Comparison of ENCODE assay signal across 1 cellular context in the genomic region with DNA sequence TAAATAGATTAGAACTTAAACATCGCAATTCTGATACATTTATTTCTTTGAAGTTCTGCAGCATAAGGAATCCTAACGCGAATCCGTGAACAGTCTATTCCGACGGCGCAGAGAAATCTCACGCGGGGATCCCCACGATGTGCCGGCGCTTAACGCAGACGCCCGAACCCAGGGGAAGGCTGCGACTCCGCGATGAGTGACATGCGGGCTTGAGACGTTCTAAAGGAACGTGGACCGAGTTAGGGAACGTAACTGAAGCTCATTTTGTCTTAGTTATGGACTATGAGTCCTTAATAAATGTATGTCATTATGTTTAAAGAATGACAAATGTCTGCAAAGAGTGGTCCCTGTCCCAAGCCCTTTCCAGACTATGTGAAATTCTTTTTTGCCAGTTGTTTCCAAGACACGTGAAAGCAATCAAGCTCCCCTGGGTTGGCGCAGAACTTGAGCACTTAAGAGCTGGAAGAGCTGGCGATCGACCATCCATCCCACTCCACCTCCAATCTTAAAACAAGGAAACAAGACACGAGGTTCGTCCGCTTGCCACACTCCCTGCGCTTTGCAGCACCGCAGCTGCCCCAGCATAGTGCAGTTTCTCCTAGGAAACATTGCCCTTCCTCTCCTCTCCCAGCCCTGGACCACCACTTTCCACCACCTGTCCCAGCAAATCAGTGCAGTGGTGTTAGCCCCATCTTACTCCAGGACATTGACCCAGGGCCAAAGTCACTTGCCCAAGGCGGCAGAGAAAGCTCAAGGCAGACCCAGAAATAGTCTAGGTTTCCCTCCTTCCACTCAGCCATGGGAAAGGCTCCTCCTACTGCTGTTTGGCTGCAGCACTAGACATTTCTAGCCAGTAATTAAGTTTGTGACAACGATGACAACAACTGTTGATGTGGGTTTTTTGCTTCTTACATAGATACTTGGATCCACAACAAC.
A peak's percentile ranks its signal among the peaks of the same experiment; 100 is the strongest.
TF ChIP-seq lines count a peak whose summit lies in the region.

No MANE protein-coding gene starts in this region.

TF ChIP-seq in HepG2, 621 proteins besides CTCF, POLR2A, EP300 and RAD21 (continued from another document and continues in another):
- TF ChIP-seq ARID4A (CRISPR knock-in tag; IDR thresholded peaks at IDR 0.05; ENCODE audit: borderline replicate concordance) (no peak), WIZ (CRISPR knock-in tag; IDR thresholded peaks at IDR 0.05) (no peak), DBP (CRISPR knock-in tag; IDR thresholded peaks at IDR 0.05; ENCODE audit: not compliant biosample characterization) (no peak), THAP7 (CRISPR knock-in tag; IDR thresholded peaks at IDR 0.05) (0 out of 2 replicates have a peak, but pooled peaks have one; percentile 57), TEAD3 (CRISPR knock-in tag; optimal IDR thresholded peaks at IDR 0.05; ENCODE audit: borderline replicate concordance) (no peak), ZC3H13 (CRISPR knock-in tag; IDR thresholded peaks at IDR 0.05) (no peak), TARDBP (CRISPR knock-in tag; IDR thresholded peaks at IDR 0.05) (no peak), SALL2 (CRISPR knock-in tag; IDR thresholded peaks at IDR 0.05) (no peak), ZNF33B (CRISPR knock-in tag; IDR thresholded peaks at IDR 0.05) (no peak), ZNF547 (CRISPR knock-in tag; IDR thresholded peaks at IDR 0.05) (no peak), TP53 (CRISPR knock-in tag; conservative IDR thresholded peaks at IDR 0.05) (no peak), ZNF607 (CRISPR knock-in tag; IDR thresholded peaks at IDR 0.05; ENCODE audit: borderline replicate concordance) (0 out of 2 replicates have a peak, but pooled peaks have one; percentile 34), SMARCC2 (IDR thresholded peaks at IDR 0.05) (no peak), ZNF670 (CRISPR knock-in tag; IDR thresholded peaks at IDR 0.05; ENCODE audit: borderline replicate concordance) (0 out of 2 replicates have a peak, but pooled peaks have one; percentile 23), ZBTB8A (CRISPR knock-in tag; IDR thresholded peaks at IDR 0.05; ENCODE audit: borderline replicate concordance, low read depth) (no peak), AGO1 (IDR thresholded peaks at IDR 0.05; ENCODE audit: low read depth, low read length, poor library complexity, severe bottlenecking) (no peak), RFX5 (IDR thresholded peaks at IDR 0.05; ENCODE audit: low read depth, low read length) (peak; percentile 66), TERF1 (CRISPR knock-in tag; IDR thresholded peaks at IDR 0.05) (no peak), CSRNP2 (CRISPR knock-in tag; conservative IDR thresholded peaks at IDR 0.05; ENCODE audit: low read depth) (no peak), RBM39 (IDR thresholded peaks at IDR 0.05; ENCODE audit: low read depth, low read length, poor library complexity, severe bottlenecking) (no peak), SSRP1 (CRISPR knock-in tag; IDR thresholded peaks at IDR 0.05) (no peak), ZNF772 (CRISPR knock-in tag; IDR thresholded peaks at IDR 0.05) (no peak), CBX1 (IDR thresholded peaks at IDR 0.05; ENCODE audit: low read depth) (no peak), ZEB1 (IDR thresholded peaks at IDR 0.05; ENCODE audit: insufficient replicate concordance, low read depth) (no peak), ZNF543 (CRISPR knock-in tag; IDR thresholded peaks at IDR 0.05) (no peak), RXRB (CRISPR knock-in tag; IDR thresholded peaks at IDR 0.05; ENCODE audit: borderline replicate concordance) (0 out of 2 replicates have a peak, but pooled peaks have one; percentile 27), ZNF629 (CRISPR knock-in tag; conservative IDR thresholded peaks at IDR 0.05) (no peak), JUND (CRISPR knock-in tag; IDR thresholded peaks at IDR 0.05) (no peak), TBX3 (IDR thresholded peaks at IDR 0.05; ENCODE audit: borderline replicate concordance) (no peak), ZNF773 (CRISPR knock-in tag; IDR thresholded peaks at IDR 0.05; ENCODE audit: borderline replicate concordance) (no peak), CHD2 (IDR thresholded peaks at IDR 0.05; ENCODE audit: low read depth, low read length) (no peak), ZNF205 (CRISPR knock-in tag; IDR thresholded peaks at IDR 0.05) (no peak), NR2C2 (CRISPR knock-in tag; IDR thresholded peaks at IDR 0.05; ENCODE audit: borderline replicate concordance) (peak; percentile 10; the same call in 1 of the 2 replicates), ZNF18 (CRISPR knock-in tag; IDR thresholded peaks at IDR 0.05; ENCODE audit: insufficient replicate concordance) (no peak)
- TF ChIP-seq, protein P1, sequence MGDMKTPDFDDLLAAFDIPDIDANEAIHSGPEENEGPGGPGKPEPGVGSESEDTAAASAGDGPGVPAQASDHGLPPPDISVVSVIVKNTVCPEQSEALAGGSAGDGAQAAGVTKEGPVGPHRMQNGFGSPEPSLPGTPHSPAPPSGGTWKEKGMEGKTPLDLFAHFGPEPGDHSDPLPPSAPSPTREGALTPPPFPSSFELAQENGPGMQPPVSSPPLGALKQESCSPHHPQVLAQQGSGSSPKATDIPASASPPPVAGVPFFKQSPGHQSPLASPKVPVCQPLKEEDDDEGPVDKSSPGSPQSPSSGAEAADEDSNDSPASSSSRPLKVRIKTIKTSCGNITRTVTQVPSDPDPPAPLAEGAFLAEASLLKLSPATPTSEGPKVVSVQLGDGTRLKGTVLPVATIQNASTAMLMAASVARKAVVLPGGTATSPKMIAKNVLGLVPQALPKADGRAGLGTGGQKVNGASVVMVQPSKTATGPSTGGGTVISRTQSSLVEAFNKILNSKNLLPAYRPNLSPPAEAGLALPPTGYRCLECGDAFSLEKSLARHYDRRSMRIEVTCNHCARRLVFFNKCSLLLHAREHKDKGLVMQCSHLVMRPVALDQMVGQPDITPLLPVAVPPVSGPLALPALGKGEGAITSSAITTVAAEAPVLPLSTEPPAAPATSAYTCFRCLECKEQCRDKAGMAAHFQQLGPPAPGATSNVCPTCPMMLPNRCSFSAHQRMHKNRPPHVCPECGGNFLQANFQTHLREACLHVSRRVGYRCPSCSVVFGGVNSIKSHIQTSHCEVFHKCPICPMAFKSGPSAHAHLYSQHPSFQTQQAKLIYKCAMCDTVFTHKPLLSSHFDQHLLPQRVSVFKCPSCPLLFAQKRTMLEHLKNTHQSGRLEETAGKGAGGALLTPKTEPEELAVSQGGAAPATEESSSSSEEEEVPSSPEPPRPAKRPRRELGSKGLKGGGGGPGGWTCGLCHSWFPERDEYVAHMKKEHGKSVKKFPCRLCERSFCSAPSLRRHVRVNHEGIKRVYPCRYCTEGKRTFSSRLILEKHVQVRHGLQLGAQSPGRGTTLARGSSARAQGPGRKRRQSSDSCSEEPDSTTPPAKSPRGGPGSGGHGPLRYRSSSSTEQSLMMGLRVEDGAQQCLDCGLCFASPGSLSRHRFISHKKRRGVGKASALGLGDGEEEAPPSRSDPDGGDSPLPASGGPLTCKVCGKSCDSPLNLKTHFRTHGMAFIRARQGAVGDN (CRISPR knock-in tag; IDR thresholded peaks at IDR 0.05): peak; percentile 2; the same call in 1 of the 2 replicates
- TF ChIP-seq, protein P2, sequence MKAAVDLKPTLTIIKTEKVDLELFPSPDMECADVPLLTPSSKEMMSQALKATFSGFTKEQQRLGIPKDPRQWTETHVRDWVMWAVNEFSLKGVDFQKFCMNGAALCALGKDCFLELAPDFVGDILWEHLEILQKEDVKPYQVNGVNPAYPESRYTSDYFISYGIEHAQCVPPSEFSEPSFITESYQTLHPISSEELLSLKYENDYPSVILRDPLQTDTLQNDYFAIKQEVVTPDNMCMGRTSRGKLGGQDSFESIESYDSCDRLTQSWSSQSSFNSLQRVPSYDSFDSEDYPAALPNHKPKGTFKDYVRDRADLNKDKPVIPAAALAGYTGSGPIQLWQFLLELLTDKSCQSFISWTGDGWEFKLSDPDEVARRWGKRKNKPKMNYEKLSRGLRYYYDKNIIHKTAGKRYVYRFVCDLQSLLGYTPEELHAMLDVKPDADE (CRISPR knock-in tag; IDR thresholded peaks at IDR 0.05): no peak
- TF ChIP-seq, protein P3, sequence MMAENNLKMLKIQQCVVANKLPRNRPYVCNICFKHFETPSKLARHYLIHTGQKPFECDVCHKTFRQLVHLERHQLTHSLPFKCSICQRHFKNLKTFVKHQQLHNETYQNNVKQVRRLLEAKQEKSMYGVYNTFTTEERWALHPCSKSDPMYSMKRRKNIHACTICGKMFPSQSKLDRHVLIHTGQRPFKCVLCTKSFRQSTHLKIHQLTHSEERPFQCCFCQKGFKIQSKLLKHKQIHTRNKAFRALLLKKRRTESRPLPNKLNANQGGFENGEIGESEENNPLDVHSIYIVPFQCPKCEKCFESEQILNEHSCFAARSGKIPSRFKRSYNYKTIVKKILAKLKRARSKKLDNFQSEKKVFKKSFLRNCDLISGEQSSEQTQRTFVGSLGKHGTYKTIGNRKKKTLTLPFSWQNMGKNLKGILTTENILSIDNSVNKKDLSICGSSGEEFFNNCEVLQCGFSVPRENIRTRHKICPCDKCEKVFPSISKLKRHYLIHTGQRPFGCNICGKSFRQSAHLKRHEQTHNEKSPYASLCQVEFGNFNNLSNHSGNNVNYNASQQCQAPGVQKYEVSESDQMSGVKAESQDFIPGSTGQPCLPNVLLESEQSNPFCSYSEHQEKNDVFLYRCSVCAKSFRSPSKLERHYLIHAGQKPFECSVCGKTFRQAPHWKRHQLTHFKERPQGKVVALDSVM (CRISPR knock-in tag; IDR thresholded peaks at IDR 0.05): no peak
- TF ChIP-seq, protein P4, sequence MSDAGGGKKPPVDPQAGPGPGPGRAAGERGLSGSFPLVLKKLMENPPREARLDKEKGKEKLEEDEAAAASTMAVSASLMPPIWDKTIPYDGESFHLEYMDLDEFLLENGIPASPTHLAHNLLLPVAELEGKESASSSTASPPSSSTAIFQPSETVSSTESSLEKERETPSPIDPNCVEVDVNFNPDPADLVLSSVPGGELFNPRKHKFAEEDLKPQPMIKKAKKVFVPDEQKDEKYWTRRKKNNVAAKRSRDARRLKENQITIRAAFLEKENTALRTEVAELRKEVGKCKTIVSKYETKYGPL (CRISPR knock-in tag; IDR thresholded peaks at IDR 0.05): no peak
